Comparison of ENCODE assay signal across 23 cellular contexts in the genomic region with DNA sequence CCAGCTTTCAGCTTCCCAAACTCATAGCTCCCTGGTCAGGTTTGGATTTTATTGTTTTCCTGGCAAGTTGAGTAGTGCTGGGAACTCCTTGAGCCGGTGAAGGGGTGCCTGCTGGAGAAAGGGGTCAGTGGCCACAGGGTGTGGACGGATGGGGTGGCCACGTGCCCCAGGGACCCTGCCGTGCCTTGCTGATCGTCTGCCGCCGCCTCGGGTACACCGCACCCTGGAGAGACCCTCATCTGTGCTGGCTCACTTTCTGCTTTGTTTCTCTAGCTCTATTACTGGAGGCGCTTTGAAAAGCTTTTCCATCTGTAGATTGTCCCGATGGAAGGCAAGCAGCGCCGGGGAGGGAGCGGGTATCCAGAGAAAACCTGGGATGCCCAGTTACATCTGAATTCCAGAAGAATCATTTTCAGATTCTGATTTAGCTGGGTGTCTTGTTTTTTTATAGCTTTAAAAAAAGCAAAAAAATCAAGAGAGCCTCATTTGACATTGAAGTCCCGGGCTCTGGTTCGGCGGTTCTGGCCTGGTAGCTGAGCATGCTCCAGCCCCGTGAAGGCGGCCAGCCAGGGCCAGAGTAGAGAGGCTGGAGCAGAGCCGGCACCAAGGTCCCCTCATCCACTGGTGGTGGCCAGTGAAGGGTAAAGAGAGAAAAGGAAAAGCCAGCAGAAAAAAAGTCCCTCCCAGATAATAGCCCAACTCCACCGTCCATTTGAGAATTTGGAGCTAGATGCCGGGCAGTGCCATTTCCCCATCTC.
"Had no signal": no experiment of that assay in that cellular context is flagged by ENCODE, and none has a peak within 500 bp of the region (broad histone marks: within the 10 kb centered on the region; RNA-seq: fewer than 3 reads in every experiment).

No MANE protein-coding gene starts in this region.

- ATAC-seq: left colon; left lung; natural killer cell; right cardiac atrium; sciatic nerve; stimulated activated effector memory CD8-positive, alpha-beta T cell treated with anti-CD3 and anti-CD28 coated beads, Interleukin-12 subunit alpha, Interleukin-12 subunit beta, amount 100 ng/mL, for 72 hours had no signal

- H3K9ac ChIP-seq: parathyroid adenoma had no signal

- H3K27me3 ChIP-seq: left lung, neutrophil, suprapubic skin, tibial artery, vagina had no signal

- H3K27ac ChIP-seq: left lung, neutrophil, parathyroid adenoma, skin epidermis, suprapubic skin, thoracic aorta, tibial artery, vagina had no signal

- H3K9me3 ChIP-seq: left lung, neutrophil, suprapubic skin, thoracic aorta, tibial artery, vagina had no signal

- FAIRE-seq: keratinocyte had no signal

- DNase-seq: head of caudate nucleus; hippocampal formation; kidney glomerular epithelial cell; left colon; mesendoderm; naive B cell; natural killer cell; occipital lobe; stimulated activated CD4-positive, alpha-beta T cell treated with anti-CD3 and anti-CD28 coated beads, Interleukin-4, amount 100 ng/mL, for 24 hours; stimulated activated naive CD4-positive, alpha-beta T cell; tibial artery had no signal

- H3K79me2 ChIP-seq: parathyroid adenoma had no signal

- H3K4me3 ChIP-seq: left lung, lung, skin epidermis, suprapubic skin, thoracic aorta, tibial artery, vagina had no signal

- H3K36me3 ChIP-seq: left lung, neutrophil, suprapubic skin, thoracic aorta, vagina had no signal

- H3K4me1 ChIP-seq: left lung, parathyroid adenoma, tibial artery, vagina had no signal

- H2AFZ ChIP-seq: parathyroid adenoma had no signal
